16 cellular contexts compared by ENCODE assay signal in the genomic region with DNA sequence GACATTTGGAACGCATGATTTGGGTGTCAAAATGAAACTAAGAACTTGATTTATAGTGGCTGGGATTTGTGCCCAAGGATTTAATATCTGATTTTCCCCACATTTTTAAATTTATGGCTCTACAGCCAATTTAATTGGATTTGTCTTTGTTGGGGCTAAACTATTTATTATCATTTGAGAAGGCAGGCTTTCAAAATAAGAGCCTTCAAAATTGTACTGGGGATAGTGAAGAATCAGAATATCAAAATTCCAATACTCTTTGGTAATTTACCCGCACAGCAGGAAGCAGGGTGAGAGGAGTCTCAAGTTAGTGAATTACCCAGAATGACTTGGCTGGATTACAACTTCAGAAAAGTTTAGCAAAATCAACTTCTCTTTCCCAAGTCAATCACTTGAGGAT.
DNase-seq lines count a peak whose midpoint lies in the region; ATAC-seq, FAIRE-seq and TF ChIP-seq lines count a peak whose summit lies in the region.
"Had no signal": no experiment of that assay in that cellular context is flagged by ENCODE, and none has a peak within 500 bp of the region (broad histone marks: within the 10 kb centered on the region; RNA-seq: fewer than 3 reads in every experiment).

No MANE protein-coding gene starts in this region.

- H3K4me3 ChIP-seq in neural progenitor cell = no peak overlapping the region
- H3K4me3 ChIP-seq: BLaER1 treated with 17β-estradiol and CSF1 and Interleukin-3, amounts not matched to agents 10 nM and 100 nM; GM23248 had no signal

- FAIRE-seq in GM19239 (lab: Jason Lieb, UNC) = no peak
- FAIRE-seq: HepG2 had no signal

- no peaks in the 10 kb centered on the region for H3K9me3 Mint-ChIP-seq in neural progenitor cell

- no peaks in the 10 kb centered on the region for H3K27me3 Mint-ChIP-seq in neural progenitor cell (ENCODE audit: insufficient read depth, low read depth)

- peaks cover 11% of the 10 kb centered on the region for H3K4me1 ChIP-seq in neural progenitor cell
- H3K4me1 ChIP-seq: BLaER1 treated with 17β-estradiol and CSF1 and Interleukin-3, amounts not matched to agents 10 nM and 100 nM had no signal

- no peak overlapping the region for H2AFZ ChIP-seq in neural progenitor cell (replicated peaks)
- H2AFZ ChIP-seq: GM23248 had no signal

- no peaks in the 10 kb centered on the region for H3K27me3 ChIP-seq in neural progenitor cell
- H3K27me3 ChIP-seq: BLaER1 treated with 17β-estradiol and CSF1 and Interleukin-3, amounts not matched to agents 10 nM and 100 nM had no signal

- no peaks in the 10 kb centered on the region for H3K36me3 Mint-ChIP-seq in neural progenitor cell
- H3K36me3 Mint-ChIP-seq: CD4-positive, CD25-positive, alpha-beta regulatory T cell had no signal

- ATAC-seq in sciatic nerve = peak; percentile 41
- ATAC-seq: HepG2 had no signal

- no peaks in the 10 kb centered on the region for H3K36me3 ChIP-seq in neural progenitor cell
- H3K36me3 ChIP-seq: BLaER1 treated with 17β-estradiol and CSF1 and Interleukin-3, amounts not matched to agents 10 nM and 100 nM had no signal

- no peak overlapping the region for H3K27ac ChIP-seq in neural progenitor cell
- H3K27ac ChIP-seq: 22Rv1; BLaER1 treated with 17β-estradiol and CSF1 and Interleukin-3, amounts not matched to agents 10 nM and 100 nM; GM23248 had no signal

- peaks cover 30% of the 10 kb centered on the region for H3K4me1 Mint-ChIP-seq in neural progenitor cell
- H3K4me1 Mint-ChIP-seq: CD4-positive, CD25-positive, alpha-beta regulatory T cell had no signal

- no peak overlapping the region for H3K27ac Mint-ChIP-seq in neural progenitor cell
- H3K27ac Mint-ChIP-seq: CD4-positive, CD25-positive, alpha-beta regulatory T cell had no signal

- H3F3A ChIP-seq in neural progenitor cell (ENCODE audit: low read depth) = no peaks in the 10 kb centered on the region

- intact Hi-C loops in sciatic nerve (cut with DNase I) = no loop called here

- no peak overlapping the region for H3K4me3 Mint-ChIP-seq in neural progenitor cell
- H3K4me3 Mint-ChIP-seq: CD4-positive, CD25-positive, alpha-beta regulatory T cell had no signal

- H3K9me3 ChIP-seq in neural progenitor cell (ENCODE audit: low read depth) = no peaks in the 10 kb centered on the region

- no peaks in the 10 kb centered on the region for H4K20me1 ChIP-seq in neural progenitor cell (ENCODE audit: low read depth)
- H4K20me1 ChIP-seq: BLaER1 treated with 17β-estradiol and CSF1 and Interleukin-3, amounts not matched to agents 10 nM and 100 nM had no signal

- DNase-seq in NCI-H1105 treated with DMSO at 0.1 percent for 48 hours (lab: John Stamatoyannopoulos, UW) (peak; percentile 17), NCI-H1105 (lab: John Stamatoyannopoulos, UW) (no peak), NCI-H446 treated with DMSO at 0.1 percent for 48 hours (lab: John Stamatoyannopoulos, UW) (peak; percentile 44), astrocyte of the hippocampus (ENCODE audit: low read depth, low spot score) (peak; percentile 6), sciatic nerve (ENCODE audit: low spot score) (no peak), GM19239 (ENCODE audit: insufficient read length, low spot score) (no peak), neural progenitor cell (ENCODE audit: low spot score) (no peak), activated gamma-delta T cell (lab: John Stamatoyannopoulos, UW) (no peak)
- DNase-seq: ACHN; CD4-positive, CD25-positive, alpha-beta regulatory T cell; DMS53; GM23248; H7 had no signal

- H3K9ac ChIP-seq in neural progenitor cell = no peak overlapping the region
- H3K9ac ChIP-seq: BLaER1 treated with 17β-estradiol and CSF1 and Interleukin-3, amounts not matched to agents 10 nM and 100 nM; GM23248 had no signal

- no peak overlapping the region for H3K4me2 ChIP-seq in neural progenitor cell
- H3K4me2 ChIP-seq: BLaER1 treated with 17β-estradiol and CSF1 and Interleukin-3, amounts not matched to agents 10 nM and 100 nM had no signal

- TF ChIP-seq CTCF in neural progenitor cell (IDR thresholded peaks at IDR 0.05) = no peak

- H3K79me2 ChIP-seq in neural progenitor cell (ENCODE audit: low read depth) = no peaks in the 10 kb centered on the region

Comparison
In these comparisons a context has a peak if more than half of its experiments do, and no peak if none do; other contexts are left out.
1. DNase-seq: peak in NCI-H1105 treated with DMSO at 0.1 percent for 48 hours (single experiment), NCI-H446 treated with DMSO at 0.1 percent for 48 hours (single experiment) and astrocyte of the hippocampus (single experiment); none in NCI-H1105 (single experiment), sciatic nerve (single experiment), GM19239 (single experiment), neural progenitor cell (single experiment) and activated gamma-delta T cell (single experiment).